In genomic region chr1:58964880-58965279, GRCh38 we compare ENCODE assay signal across 16 cellular contexts.
DNase-seq lines count a peak whose midpoint lies in the region; ATAC-seq, FAIRE-seq and TF ChIP-seq lines count a peak whose summit lies in the region.
"Had no signal": no experiment of that assay in that cellular context is flagged by ENCODE, and none has a peak within 500 bp of the region (broad histone marks: within the 10 kb centered on the region; RNA-seq: fewer than 3 reads in every experiment).

No MANE protein-coding gene starts in this region.

- 100% methylated on average over 1 of the region's 1 CpG for WGBS in mammary epithelial cell (ENCODE audit: low coverage, missing lambda C conversion rate)
- WGBS in HepG2 (ENCODE audit: low lambda C conversion rate) = 0% methylated on average over 1 of the region's 1 CpG

- H3K36me3 Mint-ChIP-seq in nephron progenitor cell (ENCODE audit: low read depth) = peaks cover 6% of the 10 kb centered on the region
- peaks cover 10% of the 10 kb centered on the region; the same call in 2 of the 3 replicates for H3K36me3 Mint-ChIP-seq in GM23338 (ENCODE audit: low read depth)
- H3K36me3 Mint-ChIP-seq: brain had no signal

- no peaks in the 10 kb centered on the region for H3K27me3 ChIP-seq in mammary epithelial cell (ENCODE audit: insufficient read depth, low read length)
- H3K27me3 ChIP-seq in HepG2 (ENCODE audit: control insufficient read depth in 1 of 2, insufficient read depth in 2 of 2, low read length in 2 of 2) = no peaks in the 10 kb centered on the region; a peak in 1 of 5 replicates
- H3K27me3 ChIP-seq in GM23338 (ENCODE audit: insufficient read depth) = no peaks in the 10 kb centered on the region
- H3K27me3 ChIP-seq: BLaER1 had no signal

- H3K27ac ChIP-seq in mammary epithelial cell (ENCODE audit: insufficient read depth, low read depth, low read length) (no peak overlapping the region), HepG2 (ENCODE audit: extremely low read length, insufficient read depth, low read length) (no peak overlapping the region), GM23338 (ENCODE audit: low read depth) (no peak overlapping the region)
- H3K27ac ChIP-seq: PC-9 had no signal

- no peaks in the 10 kb centered on the region for H3F3A ChIP-seq in GM23338 (replicated peaks; ENCODE audit: low read depth)

- H3K27me3 Mint-ChIP-seq in nephron progenitor cell (ENCODE audit: low read depth, poor library complexity) (peaks cover 3% of the 10 kb centered on the region), GM23338 (ENCODE audit: insufficient read depth, low read depth, poor library complexity) (no peaks in the 10 kb centered on the region)
- H3K27me3 Mint-ChIP-seq: stimulated activated naive CD8-positive, alpha-beta T cell treated with anti-CD3 and anti-CD28 coated beads, Interleukin-15, amount 100 ng/mL, for 72 hours; T-helper 17 cell had no signal

- TF ChIP-seq CTCF in AG09309 (IDR thresholded peaks at IDR 0.05; ENCODE audit: control insufficient read depth, insufficient read depth, low read depth, low read length, missing control alignments) (no peak), mammary epithelial cell (conservative IDR thresholded peaks at IDR 0.05 in 1 of 2, IDR thresholded peaks at IDR 0.05 in 1 of 2; ENCODE audit: extremely low read depth in 1 of 2, insufficient read depth in 1 of 2, low read depth in 1 of 2, low read length in 2 of 2) (no peak), HepG2 (CRISPR knock-in tag; IDR thresholded peaks at IDR 0.05) (no peak), nephron progenitor cell (IDR thresholded peaks at IDR 0.05) (no peak), GM23338 (conservative IDR thresholded peaks at IDR 0.05; ENCODE audit: low read depth in 2 of 2) (no peak)

- BruUV-seq in mammary epithelial cell (replicated peaks; lab: Mats Ljungman, UMichigan) (no TSS peak), HepG2 (replicated peaks; lab: Mats Ljungman, UMichigan) (no TSS peak)

- TF ChIP-seq POLR2A in HepG2 (IDR thresholded peaks at IDR 0.05; ENCODE audit: insufficient read depth in 1 of 2, low read depth in 2 of 2, low read length in 2 of 2) = no peak

- peaks cover 24% of the 10 kb centered on the region for H3K9me3 Mint-ChIP-seq in nephron progenitor cell
- H3K9me3 Mint-ChIP-seq in GM23338 = peaks cover 8% of the 10 kb centered on the region; the same call in 2 of the 3 replicates
- H3K9me3 Mint-ChIP-seq: HFFc6 had no signal

- H3K9ac ChIP-seq in mammary epithelial cell (ENCODE audit: insufficient read depth, low read length) (no peak overlapping the region), HepG2 (ENCODE audit: insufficient read depth, low read depth, low read length) (no peak overlapping the region)
- H3K9ac ChIP-seq: BLaER1 had no signal

- TF ChIP-seq EP300 in HepG2 (IDR thresholded peaks at IDR 0.05; ENCODE audit: low read depth in 2 of 2, low read length in 2 of 2) (no peak; a peak in 2 of 4 replicates), HepG2 (CRISPR knock-in tag; IDR thresholded peaks at IDR 0.05; ENCODE audit: borderline replicate concordance) (no peak)

- H3K4me1 ChIP-seq in mammary epithelial cell (ENCODE audit: insufficient read depth, low read length) (no peaks in the 10 kb centered on the region), HepG2 (ENCODE audit: insufficient read depth, low read length) (peaks cover 37% of the 10 kb centered on the region), GM23338 (ENCODE audit: insufficient read depth) (no peaks in the 10 kb centered on the region)

- H3K4me2 ChIP-seq in mammary epithelial cell (ENCODE audit: insufficient read depth, low read depth, low read length) = no peak overlapping the region
- no peak overlapping the region for H3K4me2 ChIP-seq in HepG2 (ENCODE audit: low read depth, low read length)
- no peak overlapping the region for H3K4me2 ChIP-seq in GM23338
- H3K4me2 ChIP-seq: BLaER1, PC-9 had no signal

- CTCF ChIA-PET in mammary epithelial cell (lab: Charles Lee; ENCODE audit: low non-redundant PET) = no interaction called here
- CTCF ChIA-PET in HepG2 (lab: Yijun Ruan, JAX; ENCODE audit: low intra/inter-chr PET ratio, low total read pairs) = no interaction called here

- H3K27ac Mint-ChIP-seq in nephron progenitor cell (no peak overlapping the region), GM23338 (no peak overlapping the region)
- H3K27ac Mint-ChIP-seq: activated T-helper 2 cell treated with anti-CD3 and anti-CD28 coated beads, Interferon-gamma antibody, Interleukin-2, Interleukin-4, amounts not matched to agents 10 μg/mL and 5 μg/mL and 100 μg/mL, durations not matched to agents 14 hours and 24 hours and 36 hours; brain; HFFc6 had no signal

- dilution Hi-C loops in mammary epithelial cell (cut with HindIII; ENCODE audit: low sequenced_read_pairs) = no loop called here

- ATAC-seq in HepG2 (peak; percentile 75), GM23338 (no peak)
- ATAC-seq: stimulated activated naive CD8-positive, alpha-beta T cell treated with anti-CD3 and anti-CD28 coated beads, Interleukin-15, amount 100 ng/mL, for 72 hours; T-helper 17 cell had no signal

- intact Hi-C loops in mammary epithelial cell (cut with micrococcal nuclease) = no loop called here
- intact Hi-C loops in HepG2 (cut with micrococcal nuclease; ENCODE audit: unreplicated experiment) = no loop called here

- peaks cover 31% of the 10 kb centered on the region for H3K4me1 Mint-ChIP-seq in nephron progenitor cell
- no peaks in the 10 kb centered on the region for H3K4me1 Mint-ChIP-seq in GM23338

- in situ Hi-C loops in mammary epithelial cell (cut with MboI; ENCODE audit: low sequenced_read_pairs in 2 of 2) (no loop called here), HepG2 (cut with HindIII; ENCODE audit: extremely low pct_ligation_motif_present, low pct_unique_long_range_greater_than_20kb) (no loop called here)

- no peaks in the 10 kb centered on the region for H4K20me1 ChIP-seq in mammary epithelial cell (ENCODE audit: insufficient read depth, low read length)
- no peaks in the 10 kb centered on the region for H4K20me1 ChIP-seq in HepG2 (ENCODE audit: insufficient read depth, low read length)
- no peaks in the 10 kb centered on the region for H4K20me1 ChIP-seq in GM23338 (replicated peaks; ENCODE audit: insufficient read depth)
- H4K20me1 ChIP-seq: BLaER1 had no signal

- H3K9me3 ChIP-seq in mammary epithelial cell (replicated peaks; ENCODE audit: insufficient read depth, low read length) (no peaks in the 10 kb centered on the region), HepG2 (ENCODE audit: low read length) (no peaks in the 10 kb centered on the region)
- H3K9me3 ChIP-seq: BLaER1 had no signal

- H3K36me3 ChIP-seq in mammary epithelial cell (ENCODE audit: insufficient read depth, low read length) = no peaks in the 10 kb centered on the region
- H3K36me3 ChIP-seq in HepG2 (replicated peaks in 1 of 2; ENCODE audit: control insufficient read depth in 1 of 2, insufficient read depth in 2 of 2, low read length in 2 of 2) = no peaks in the 10 kb centered on the region
- H3K36me3 ChIP-seq in GM23338 (ENCODE audit: insufficient read depth) = no peaks in the 10 kb centered on the region
- H3K36me3 ChIP-seq: BLaER1 had no signal

- no peaks in the 10 kb centered on the region for H3K9me2 ChIP-seq in GM23338 (ENCODE audit: insufficient read depth)

- H2AFZ ChIP-seq in mammary epithelial cell (ENCODE audit: low read depth, low read length) = no peak overlapping the region
- no peak overlapping the region for H2AFZ ChIP-seq in HepG2 (ENCODE audit: low read length)
- no peak overlapping the region for H2AFZ ChIP-seq in GM23338
- H2AFZ ChIP-seq: PC-9 had no signal

- TF ChIP-seq RAD21 in HepG2 (CRISPR knock-in tag; IDR thresholded peaks at IDR 0.05) = no peak

- DNase-seq in AG09309 (ENCODE audit: low read depth) (peak; percentile 8), HCEC 1CT (peak; percentile 65), mammary epithelial cell (peak; percentile 12), HepG2 (ENCODE audit: low spot score) (peak; percentile 51), NCI-H1436 (lab: John Stamatoyannopoulos, UW) (no peak), nephron progenitor cell (no peak), GM23338 (ENCODE audit: low spot score) (no peak)
- no peak for DNase-seq in activated naive CD4-positive, alpha-beta T cell (lab: John Stamatoyannopoulos, UW)
- DNase-seq: HFFc6; PC-9; stimulated activated naive CD8-positive, alpha-beta T cell treated with anti-CD3 and anti-CD28 coated beads, Interleukin-15, amount 100 ng/mL, for 72 hours; T-helper 17 cell had no signal

- H3K79me2 ChIP-seq in mammary epithelial cell (ENCODE audit: insufficient read depth, low read length) (no peaks in the 10 kb centered on the region), HepG2 (ENCODE audit: insufficient read depth, low read length) (no peaks in the 10 kb centered on the region), GM23338 (replicated peaks; ENCODE audit: insufficient read depth) (no peaks in the 10 kb centered on the region)

- H3K4me3 ChIP-seq in AG09309 (ENCODE audit: control insufficient read depth, low read depth, low read length) (no peak overlapping the region), mammary epithelial cell (replicated peaks in 1 of 3; ENCODE audit: insufficient read depth in 1 of 3, low read depth in 2 of 3, low read length in 3 of 3) (no peak overlapping the region), HepG2 (replicated peaks in 1 of 3; ENCODE audit: insufficient read depth in 1 of 3, low read depth in 2 of 3, low read length in 3 of 3) (no peak overlapping the region), GM23338 (no peak overlapping the region)
- H3K4me3 ChIP-seq: BLaER1, PC-9 had no signal

- POLR2A ChIA-PET in HepG2 (lab: Yijun Ruan, JAX) = interaction anchor here (1.2 kb wide), 1 partner anchor 181 kb away, joined by 5 read pairs; the partner anchor contains the start of gene JUN

- H3K4me3 Mint-ChIP-seq in nephron progenitor cell = no peak overlapping the region
- H3K4me3 Mint-ChIP-seq in GM23338 = no peak overlapping the region
- H3K4me3 Mint-ChIP-seq: brain; HFFc6; stimulated activated naive CD8-positive, alpha-beta T cell treated with anti-CD3 and anti-CD28 coated beads, Interleukin-15, amount 100 ng/mL, for 72 hours; T-helper 17 cell had no signal

- FAIRE-seq in HepG2 (lab: Jason Lieb, UNC) = no peak
- FAIRE-seq: endometrium had no signal

TF ChIP-seq in HepG2, 621 proteins besides CTCF, POLR2A, EP300 and RAD21 (continues in another document):
- no peak for TF ChIP-seq NFIB (CRISPR knock-in tag; IDR thresholded peaks at IDR 0.05; ENCODE audit: borderline replicate concordance)

TF ChIP-seq in GM23338, 12 proteins besides CTCF, POLR2A, EP300 and RAD21 (continues in another document):
- no peak for TF ChIP-seq ZNF114 (CRISPR knock-in tag; IDR thresholded peaks at IDR 0.05)
- TF ChIP-seq POLR2AphosphoS5 (IDR thresholded peaks at IDR 0.05; ENCODE audit: low read depth) = no peak
- TF ChIP-seq NANOG (IDR thresholded peaks at IDR 0.05; ENCODE audit: borderline replicate concordance) = no peak
- no peak for TF ChIP-seq JUNB (IDR thresholded peaks at IDR 0.05; ENCODE audit: unreplicated experiment)
- no peak for TF ChIP-seq CREB1 (CRISPR knock-in tag; IDR thresholded peaks at IDR 0.05; ENCODE audit: low read depth)

Comparison
In these comparisons a context has a peak if more than half of its experiments do, and no peak if none do; other contexts are left out.
1. DNase-seq: peak in AG09309 (single experiment), HCEC 1CT (single experiment), mammary epithelial cell (single experiment) and HepG2 (single experiment); none in NCI-H1436 (single experiment), nephron progenitor cell (single experiment), activated naive CD4-positive, alpha-beta T cell (0 of 4) and GM23338 (single experiment).